8 cellular contexts compared by ENCODE assay signal in the genomic region with DNA sequence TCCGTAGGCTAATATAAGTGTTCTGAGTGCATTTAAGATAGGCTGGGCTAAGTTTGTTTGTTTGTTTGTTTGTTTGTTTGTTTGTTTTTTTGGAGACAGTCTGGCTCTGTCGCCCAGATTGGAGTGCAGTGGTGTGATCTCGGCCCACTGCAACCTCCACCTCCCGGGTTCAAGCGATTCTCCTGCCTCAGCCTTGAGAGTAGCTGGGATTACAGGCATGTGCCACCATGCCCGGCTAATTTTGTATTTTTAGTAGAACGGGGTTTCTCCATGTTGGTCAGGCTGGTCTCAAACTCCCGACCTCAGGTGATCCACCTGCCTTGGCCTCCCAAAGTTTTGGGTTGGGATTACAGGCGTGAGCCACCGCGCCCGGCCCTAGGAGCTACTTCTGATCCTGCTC. TPM values are rescaled to one million over a fixed set of nuclear protein-coding genes. Genes with fewer than 3 reads are reported as not detected.
DNase-seq lines count a peak whose midpoint lies in the region; ATAC-seq and TF ChIP-seq lines count a peak whose summit lies in the region.
"Not testable (repeated sequence)": the region's sequence is repeated elsewhere in the genome, so short reads cannot be mapped to it uniquely, and the experiment has no call there.

No MANE protein-coding gene starts in this region.

- H3K27me3 Mint-ChIP-seq in CD4-positive, alpha-beta T cell; H9 (ENCODE audit: low read depth); T-helper 2 cell treated with Interferon-gamma antibody and Interleukin-4, amounts not matched to agents 5 μg/mL and 100 μg/mL, for 36 hours (ENCODE audit: low read depth); activated naive CD4-positive, alpha-beta T cell treated with anti-CD3 and anti-CD28 coated beads, Interleukin-2, amount 10 ng/mL, durations not matched to agents 7 days and 5 days; effector memory CD8-positive, alpha-beta T cell; naive thymus-derived CD4-positive, alpha-beta T cell: not testable (repeated sequence)

- not testable (repeated sequence) for H2AFZ ChIP-seq in H9 (ENCODE audit: low read length); MM.1S (ENCODE audit: low read length)

- H3F3A ChIP-seq in MM.1S (ENCODE audit: insufficient read depth, low read length) = peaks cover 28% of the 10 kb centered on the region

- H3K23ac ChIP-seq in H9 (ENCODE audit: insufficient read length, low read depth, low read length) = not testable (repeated sequence)

- not testable (repeated sequence) for H3K27me3 ChIP-seq in CD4-positive, alpha-beta T cell (ENCODE audit: control insufficient read depth, insufficient read depth, low read length); H9 (ENCODE audit: insufficient read depth, low read length); MM.1S (replicated peaks; ENCODE audit: insufficient read depth, low read length); naive thymus-derived CD4-positive, alpha-beta T cell (ENCODE audit: control insufficient read depth in 2 of 2, insufficient read depth in 2 of 2, low read length in 2 of 2); subcutaneous abdominal adipose tissue (ENCODE audit: control insufficient read depth in 5 of 5, insufficient read depth in 4 of 5, low read length in 5 of 5)

- not testable (repeated sequence) for H3K4me3 ChIP-seq in MM.1S (ENCODE audit: low read length); naive thymus-derived CD4-positive, alpha-beta T cell (ENCODE audit: low read length); subcutaneous abdominal adipose tissue (ENCODE audit: low read depth in 1 of 5, low read length in 5 of 5)

- H3K4me2 ChIP-seq in H9 (ENCODE audit: insufficient read depth, insufficient read length, low read length) = not testable (repeated sequence)
- peak overlapping the region; percentile 93; the same call in 1 of the 2 replicates for H3K4me2 ChIP-seq in MM.1S (ENCODE audit: low read depth, low read length)

- POLR2A ChIA-PET in CD4-positive, alpha-beta T cell (lab: Charles Lee) = interaction anchor here (1.6 to 2.9 kb wide), 3 partner anchors 7 to 98 kb away, joined by 5 to 23 read pairs (median 17); partner anchors contain the start of gene CNOT8
- POLR2A ChIA-PET in naive thymus-derived CD4-positive, alpha-beta T cell (lab: Charles Lee) = interaction anchor here (0.7 to 3.7 kb wide), 7 partner anchors 10 to 98 kb away, joined by 3 to 20 read pairs (median 3); partner anchors contain the start of gene CNOT8

- H2AK5ac ChIP-seq in H9 (ENCODE audit: insufficient read length, low read length) = not testable (repeated sequence)

- H3K56ac ChIP-seq in H9 (ENCODE audit: insufficient read length, low read depth, low read length) = not testable (repeated sequence)

- not testable (repeated sequence) for H4K5ac ChIP-seq in H9 (ENCODE audit: insufficient read length, low read depth, low read length)

- WGBS in H9 (ENCODE audit: extremely low coverage, insufficient read length, low lambda C conversion rate) = no CpG with 5 or more reads among the region's 12 CpGs

- TF ChIP-seq CTCF in CD4-positive, alpha-beta T cell (IDR thresholded peaks at IDR 0.05); H9 (conservative IDR thresholded peaks at IDR 0.05); MM.1S (IDR thresholded peaks at IDR 0.05; ENCODE audit: low read length): not testable (repeated sequence)

- CTCF ChIA-PET in CD4-positive, alpha-beta T cell (lab: Charles Lee) = not testable (repeated sequence)
- CTCF ChIA-PET in activated naive CD4-positive, alpha-beta T cell treated with anti-CD3 and anti-CD28 coated beads, Interleukin-2, amount 10 ng/mL, durations not matched to agents 7 days and 5 days (lab: Charles Lee) = interaction anchor here (0.7 kb wide), 1 partner anchor 113 kb away, joined by 3 read pairs; no protein-coding TSS in a partner anchor
- CTCF ChIA-PET in naive thymus-derived CD4-positive, alpha-beta T cell (lab: Charles Lee) = interaction anchor here (0.9 kb wide), 1 partner anchor 108 kb away, joined by 5 read pairs; no protein-coding TSS in a partner anchor

- H3K9me2 ChIP-seq in MM.1S (replicated peaks; ENCODE audit: insufficient read depth, low read length) = not testable (repeated sequence)

- H3K18ac ChIP-seq in H9 (ENCODE audit: insufficient read length, low read depth, low read length) = not testable (repeated sequence)

- H3K4ac ChIP-seq in H9 (ENCODE audit: low read depth, low read length) = not testable (repeated sequence)

- not testable (repeated sequence) for H2BK120ac ChIP-seq in H9 (ENCODE audit: low read depth, low read length, poor library complexity, severe bottlenecking)

- peaks cover 17% of the 10 kb centered on the region for H3K36me3 Mint-ChIP-seq in CD4-positive, alpha-beta T cell (ENCODE audit: low read depth)
- H3K36me3 Mint-ChIP-seq in H9 (ENCODE audit: insufficient read depth in 1 of 3, low read depth in 3 of 3); naive thymus-derived CD4-positive, alpha-beta T cell: not testable (repeated sequence)
- peaks cover 14% of the 10 kb centered on the region for H3K36me3 Mint-ChIP-seq in T-helper 2 cell treated with Interferon-gamma antibody and Interleukin-4, amounts not matched to agents 5 μg/mL and 100 μg/mL, for 36 hours (ENCODE audit: low read depth)
- peaks cover 13% of the 10 kb centered on the region for H3K36me3 Mint-ChIP-seq in activated naive CD4-positive, alpha-beta T cell treated with anti-CD3 and anti-CD28 coated beads, Interleukin-2, amount 10 ng/mL, durations not matched to agents 7 days and 5 days
- H3K36me3 Mint-ChIP-seq in effector memory CD8-positive, alpha-beta T cell (ENCODE audit: insufficient read depth) = peaks cover 14% of the 10 kb centered on the region

- not testable (repeated sequence) for H2BK20ac ChIP-seq in H9 (ENCODE audit: low read depth, low read length, poor library complexity, severe bottlenecking)

- not testable (repeated sequence) for ATAC-seq in CD4-positive, alpha-beta T cell (ENCODE audit: poor library complexity); effector memory CD8-positive, alpha-beta T cell (replicated peaks); naive thymus-derived CD4-positive, alpha-beta T cell

- peaks cover 65% of the 10 kb centered on the region for H3K4me1 Mint-ChIP-seq in CD4-positive, alpha-beta T cell (ENCODE audit: low read depth)
- peaks cover 46 to 47% of the 10 kb centered on the region in 2 experiments for H3K4me1 Mint-ChIP-seq in H9
- H3K4me1 Mint-ChIP-seq in T-helper 2 cell treated with Interferon-gamma antibody and Interleukin-4, amounts not matched to agents 5 μg/mL and 100 μg/mL, for 36 hours (ENCODE audit: low read depth) = peaks cover 45% of the 10 kb centered on the region
- H3K4me1 Mint-ChIP-seq in activated naive CD4-positive, alpha-beta T cell treated with anti-CD3 and anti-CD28 coated beads, Interleukin-2, amount 10 ng/mL, durations not matched to agents 7 days and 5 days = peaks cover 54% of the 10 kb centered on the region
- H3K4me1 Mint-ChIP-seq in effector memory CD8-positive, alpha-beta T cell (ENCODE audit: low read depth in 2 of 2) = peaks cover 45 to 54% of the 10 kb centered on the region in 2 donors
- peaks cover 44 to 67% (median 57%) of the 10 kb centered on the region in 7 donors for H3K4me1 Mint-ChIP-seq in naive thymus-derived CD4-positive, alpha-beta T cell

- H3K27ac ChIP-seq in CD4-positive, alpha-beta T cell (ENCODE audit: low read depth, low read length); H9 (ENCODE audit: insufficient read length, low read depth, low read length); MM.1S (ENCODE audit: low read length): not testable (repeated sequence)
- H3K27ac ChIP-seq in naive thymus-derived CD4-positive, alpha-beta T cell (ENCODE audit: low read depth, low read length) = peak overlapping the region; percentile 66
- H3K27ac ChIP-seq in subcutaneous abdominal adipose tissue (ENCODE audit: low read depth, low read length) = peak overlapping the region; percentile 68

- not testable (repeated sequence) for H3K23me2 ChIP-seq in H9 (ENCODE audit: insufficient read length, low read depth, low read length, poor library complexity, severe bottlenecking)

- not testable (repeated sequence) for H3K14ac ChIP-seq in H9 (ENCODE audit: insufficient read depth, low read length)

- H4K8ac ChIP-seq in H9 (replicated peaks; ENCODE audit: insufficient read length, low read depth, low read length) = not testable (repeated sequence)

- H3K27ac Mint-ChIP-seq in CD4-positive, alpha-beta T cell = peak overlapping the region; percentile 91
- H3K27ac Mint-ChIP-seq in H9 = peak overlapping the region in 2 of 3 experiments; percentile 27 to 71; a peak in 3 of 7 replicates
- not testable (repeated sequence) for H3K27ac Mint-ChIP-seq in T-helper 2 cell treated with Interferon-gamma antibody and Interleukin-4, amounts not matched to agents 5 μg/mL and 100 μg/mL, for 36 hours
- H3K27ac Mint-ChIP-seq in activated naive CD4-positive, alpha-beta T cell treated with anti-CD3 and anti-CD28 coated beads, Interleukin-2, amount 10 ng/mL, durations not matched to agents 7 days and 5 days = peak overlapping the region; percentile 3
- H3K27ac Mint-ChIP-seq in effector memory CD8-positive, alpha-beta T cell = peak overlapping the region; percentile 32 to 60
- peak overlapping the region in 6 of 9 donors; percentile 61 to 95 (median 87) for H3K27ac Mint-ChIP-seq in naive thymus-derived CD4-positive, alpha-beta T cell

- H3K9me3 Mint-ChIP-seq in CD4-positive, alpha-beta T cell; H9; T-helper 2 cell treated with Interferon-gamma antibody and Interleukin-4, amounts not matched to agents 5 μg/mL and 100 μg/mL, for 36 hours; activated naive CD4-positive, alpha-beta T cell treated with anti-CD3 and anti-CD28 coated beads, Interleukin-2, amount 10 ng/mL, durations not matched to agents 7 days and 5 days; effector memory CD8-positive, alpha-beta T cell; naive thymus-derived CD4-positive, alpha-beta T cell: not testable (repeated sequence)

- intact Hi-C loops in CD4-positive, alpha-beta T cell (cut with DNase I, micrococcal nuclease) = loop anchor here (2.0 to 10.0 kb wide), 7 partner anchors 32 to 565 kb away; partner anchors contain the start of genes GALNT10 (in 1 of the 2) and MRPL22 (in 1 of the 2)
- intact Hi-C loops in naive thymus-derived CD4-positive, alpha-beta T cell (cut with micrococcal nuclease) = loop anchor here in 1 of 2 donors (5.0 kb wide), 2 partner anchors 37 to 568 kb away; partner anchors contain the start of gene GALNT10

- H3K79me2 ChIP-seq in H9 (ENCODE audit: insufficient read depth, low read length) (peaks cover 86% of the 10 kb centered on the region), MM.1S (ENCODE audit: low read length) (peaks cover 94% of the 10 kb centered on the region)

- H4K91ac ChIP-seq in H9 (ENCODE audit: insufficient read length, low read depth, low read length) = not testable (repeated sequence)

- peaks cover 10% of the 10 kb centered on the region for H3K4me1 ChIP-seq in H9 (ENCODE audit: insufficient read depth, low read length)
- peaks cover 38% of the 10 kb centered on the region for H3K4me1 ChIP-seq in MM.1S (ENCODE audit: low read length)
- peaks cover 46 to 49% of the 10 kb centered on the region in 2 donors for H3K4me1 ChIP-seq in naive thymus-derived CD4-positive, alpha-beta T cell (ENCODE audit: control insufficient read depth in 2 of 2, insufficient read depth in 2 of 2, low read length in 2 of 2)
- peaks cover 4 to 53% (median 39%) of the 10 kb centered on the region in 5 donors for H3K4me1 ChIP-seq in subcutaneous abdominal adipose tissue (ENCODE audit: control insufficient read depth in 5 of 5, insufficient read depth in 5 of 5, low read length in 5 of 5)

- H2BK5ac ChIP-seq in H9 (ENCODE audit: insufficient read length, low read length) = not testable (repeated sequence)

- not testable (repeated sequence) for H3T11ph ChIP-seq in H9 (ENCODE audit: low read length)

- not testable (repeated sequence) for H3K9me3 ChIP-seq in CD4-positive, alpha-beta T cell (ENCODE audit: control insufficient read depth, low read length); H9 (ENCODE audit: control insufficient read depth, low read depth, low read length); MM.1S (replicated peaks; ENCODE audit: insufficient read depth, low read length); naive thymus-derived CD4-positive, alpha-beta T cell (ENCODE audit: control insufficient read depth in 2 of 3, low read length in 3 of 3); subcutaneous abdominal adipose tissue (ENCODE audit: control insufficient read depth in 5 of 5, low read length in 5 of 5)

- H2BK12ac ChIP-seq in H9 (ENCODE audit: insufficient read length, low read depth, low read length) = not testable (repeated sequence)

- H4K20me1 ChIP-seq in H9 (ENCODE audit: control insufficient read depth, insufficient read depth, insufficient read length) = not testable (repeated sequence)
- H4K20me1 ChIP-seq in MM.1S (ENCODE audit: insufficient read depth, low read length) = peaks cover 61% of the 10 kb centered on the region

- H3K4me3 Mint-ChIP-seq in CD4-positive, alpha-beta T cell = peak overlapping the region; percentile 97
- H3K4me3 Mint-ChIP-seq in H9 = peak overlapping the region; percentile 27 to 73
- peak overlapping the region; percentile 88 for H3K4me3 Mint-ChIP-seq in T-helper 2 cell treated with Interferon-gamma antibody and Interleukin-4, amounts not matched to agents 5 μg/mL and 100 μg/mL, for 36 hours
- H3K4me3 Mint-ChIP-seq in activated naive CD4-positive, alpha-beta T cell treated with anti-CD3 and anti-CD28 coated beads, Interleukin-2, amount 10 ng/mL, durations not matched to agents 7 days and 5 days = not testable (repeated sequence)
- H3K4me3 Mint-ChIP-seq in effector memory CD8-positive, alpha-beta T cell = peak overlapping the region; percentile 36 to 94
- peak overlapping the region in 7 of 10 donors; percentile 29 to 99 (median 96) for H3K4me3 Mint-ChIP-seq in naive thymus-derived CD4-positive, alpha-beta T cell

- H3K79me1 ChIP-seq in H9 (ENCODE audit: insufficient read depth, low read depth, low read length, poor library complexity, severe bottlenecking) = not testable (repeated sequence)

- not testable (repeated sequence) for H2BK15ac ChIP-seq in H9 (ENCODE audit: low read depth, low read length)

- not testable (repeated sequence) for DNase-seq in CD4-positive, alpha-beta T cell; H9; MM.1S; T-helper 2 cell treated with Interferon-gamma antibody and Interleukin-4, amounts not matched to agents 5 μg/mL and 100 μg/mL, for 36 hours (ENCODE audit: low spot score); activated naive CD4-positive, alpha-beta T cell treated with anti-CD3 and anti-CD28 coated beads, Interleukin-2, amount 10 ng/mL, durations not matched to agents 7 days and 5 days; effector memory CD8-positive, alpha-beta T cell; naive thymus-derived CD4-positive, alpha-beta T cell

- not testable (repeated sequence) for H3K9ac ChIP-seq in H9 (ENCODE audit: extremely low read depth, insufficient read length, low read length); MM.1S (ENCODE audit: low read length)
- peak overlapping the region in 1 of 5 donors; percentile 3 for H3K9ac ChIP-seq in subcutaneous abdominal adipose tissue (ENCODE audit: low read length in 5 of 5)

- H3K36me3 ChIP-seq in MM.1S (replicated peaks; ENCODE audit: insufficient read depth, low read length); subcutaneous abdominal adipose tissue (ENCODE audit: control insufficient read depth in 5 of 5, insufficient read depth in 5 of 5, low read length in 5 of 5): not testable (repeated sequence)
- H3K36me3 ChIP-seq in naive thymus-derived CD4-positive, alpha-beta T cell (ENCODE audit: control insufficient read depth in 2 of 3, insufficient read depth in 3 of 3, low read length in 3 of 3) = peaks cover 0 to 11% (median 0%) of the 10 kb centered on the region in 3 experiments

RNA-seq across cellular contexts. Expression of gene LARP1, which starts 4.7 kb away (rescaled TPM):
- 10 to 100 TPM; 88.7 to 97.6 TPM for total RNA-seq in CD4-positive, alpha-beta T cell
- 370 and 405 TPM in 2 replicates for total RNA-seq in H9 (2021)
- total RNA-seq in naive thymus-derived CD4-positive, alpha-beta T cell = 100 to 1,000 TPM; 127 to 217 (median 176) TPM
- 10 to 100 TPM; 12.2 to 28.0 TPM for polyA plus RNA-seq in naive thymus-derived CD4-positive, alpha-beta T cell
